Comparison of ENCODE assay signal across 12 cellular contexts in genomic region chr7:75663302-75663907, GRCh38.
A peak's percentile ranks its signal among the peaks of the same experiment; 100 is the strongest.
DNase-seq lines count a peak whose midpoint lies in the region; ATAC-seq and TF ChIP-seq lines count a peak whose summit lies in the region.
"Had no signal": no experiment of that assay in that cellular context is flagged by ENCODE, and none has a peak within 500 bp of the region (broad histone marks: within the 10 kb centered on the region; RNA-seq: fewer than 3 reads in every experiment).

No MANE protein-coding gene starts in this region.

- in situ Hi-C loops in G401 (cut with HindIII; ENCODE audit: low sequenced_read_pairs) = loop anchor here (25.0 kb wide), 1 partner anchor 99 kb away; the partner anchor contains the start of gene CCL26

- H3K36me3 Mint-ChIP-seq in progenitor cell of endocrine pancreas (ENCODE audit: insufficient read depth) = no peaks in the 10 kb centered on the region

- no peak overlapping the region for H3K4me3 ChIP-seq in dorsolateral prefrontal cortex
- H3K4me3 ChIP-seq in Karpas-422 (ENCODE audit: low read length) = no peak overlapping the region
- H3K4me3 ChIP-seq: uterus had no signal

- no peaks in the 10 kb centered on the region for H3K9me3 ChIP-seq in Karpas-422 (ENCODE audit: low read length)
- H3K9me3 ChIP-seq: uterus had no signal

- no peak overlapping the region for H2AFZ ChIP-seq in Karpas-422 (ENCODE audit: low read length)

- no peak overlapping the region for H3K9ac ChIP-seq in Karpas-422 (ENCODE audit: low read length)

- H3K4me2 ChIP-seq in Karpas-422 (ENCODE audit: low read depth, low read length, poor library complexity, severe bottlenecking) = no peak overlapping the region

- H3K27ac Mint-ChIP-seq in progenitor cell of endocrine pancreas = no peak overlapping the region
- H3K27ac Mint-ChIP-seq: brain had no signal

- no peaks in the 10 kb centered on the region for H3K36me3 ChIP-seq in Karpas-422 (ENCODE audit: insufficient read depth, low read length)
- H3K36me3 ChIP-seq: uterus had no signal

- H3K9me3 Mint-ChIP-seq in progenitor cell of endocrine pancreas (ENCODE audit: low read depth) = no peaks in the 10 kb centered on the region
- H3K9me3 Mint-ChIP-seq: brain, CD14-positive monocyte had no signal

- H3K4me1 Mint-ChIP-seq in progenitor cell of endocrine pancreas (ENCODE audit: low read depth) = no peaks in the 10 kb centered on the region
- H3K4me1 Mint-ChIP-seq: CD14-positive monocyte had no signal

- peaks cover 4% of the 10 kb centered on the region for H3K4me1 ChIP-seq in Karpas-422 (ENCODE audit: low read length)
- H3K4me1 ChIP-seq: uterus had no signal

- intact Hi-C loops in dorsolateral prefrontal cortex (cut with DNase I) = loop anchor here in 1 of 2 donors (5.0 kb wide), 1 partner anchor 74 kb away; the partner anchor contains the start of gene HIP1

- ATAC-seq in GM21423 (IDR thresholded peaks at IDR 0.05; ENCODE audit: unreplicated experiment) (peak; percentile 34), HG03139 (IDR thresholded peaks at IDR 0.05; ENCODE audit: unreplicated experiment) (peak; percentile 23)

- H3K27ac ChIP-seq in dorsolateral prefrontal cortex = peak overlapping the region in 58 of 59 donors; percentile 14 to 97 (median 88)
- H3K27ac ChIP-seq in Karpas-422 (ENCODE audit: low read length) = no peak overlapping the region
- H3K27ac ChIP-seq: uterus had no signal

- no peaks in the 10 kb centered on the region for H3K79me2 ChIP-seq in Karpas-422 (ENCODE audit: low read length)

- no peaks in the 10 kb centered on the region for H3K9me2 ChIP-seq in Karpas-422 (replicated peaks; ENCODE audit: insufficient read depth, low read length)

- no peaks in the 10 kb centered on the region for H4K20me1 ChIP-seq in Karpas-422 (ENCODE audit: insufficient read depth, low read depth, low read length)

- no peak overlapping the region for H3K4me3 Mint-ChIP-seq in progenitor cell of endocrine pancreas (ENCODE audit: low read depth)
- H3K4me3 Mint-ChIP-seq: brain, CD14-positive monocyte had no signal

- H3K27me3 ChIP-seq in dorsolateral prefrontal cortex = no peaks in the 10 kb centered on the region
- H3K27me3 ChIP-seq in Karpas-422 (ENCODE audit: low read length) = no peaks in the 10 kb centered on the region
- H3K27me3 ChIP-seq: uterus had no signal

- H3K27me3 Mint-ChIP-seq in progenitor cell of endocrine pancreas = no peaks in the 10 kb centered on the region

- DNase-seq in G401 (ENCODE audit: low spot score) (peak; percentile 81), dorsolateral prefrontal cortex (peak in 5 of 10 donors; percentile 30 to 61 (median 39)), KG1 (lab: John Stamatoyannopoulos, UW) (no peak), Karpas-422 (no peak), progenitor cell of endocrine pancreas (ENCODE audit: low spot score, unreplicated experiment) (no peak), NOMO-1 treated with dmso at 0.1 percent for 144 hours (lab: John Stamatoyannopoulos, UW; ENCODE audit: unreplicated experiment) (no peak)
- DNase-seq: SHP77, uterus had no signal

- TF ChIP-seq CTCF in dorsolateral prefrontal cortex (IDR thresholded peaks at IDR 0.05 in 54 of 56, conservative IDR thresholded peaks at IDR 0.05 in 2 of 56; ENCODE audit: low read depth in 1 of 56, partially characterized antibody in 56 of 56) (no peak), progenitor cell of endocrine pancreas (IDR thresholded peaks at IDR 0.05; ENCODE audit: unreplicated experiment) (no peak)
